9 cellular contexts compared by ENCODE assay signal in genomic region chr16:46961373-46962353, GRCh38.
DNase-seq lines count a peak whose midpoint lies in the region; TF ChIP-seq lines count a peak whose summit lies in the region.
"Had no signal": no experiment of that assay in that cellular context is flagged by ENCODE, and none has a peak within 500 bp of the region (broad histone marks: within the 10 kb centered on the region; RNA-seq: fewer than 3 reads in every experiment).

No MANE protein-coding gene starts in this region.

- H3K4me3 Mint-ChIP-seq in activated naive CD4-positive, alpha-beta T cell treated with anti-CD3 and anti-CD28 coated beads, Interleukin-2, amount 50 U/mL, for 24 hours: peak overlapping the region; percentile 5

- no peaks in the 10 kb centered on the region for H3K27me3 ChIP-seq in HUES6 (ENCODE audit: control insufficient read depth, insufficient read depth, low read length)
- H3K27me3 ChIP-seq in neutrophil: no peaks in the 10 kb centered on the region
- H3K27me3 ChIP-seq: pancreas had no signal

- H3K4me1 ChIP-seq in HUES6 (ENCODE audit: control insufficient read depth, insufficient read depth, low read length) (peaks cover 11% of the 10 kb centered on the region), neutrophil (ENCODE audit: control insufficient read depth in 1 of 2, insufficient read depth in 1 of 2, low read depth in 1 of 2, low read length in 1 of 2) (peaks cover 17 to 18% of the 10 kb centered on the region in 2 experiments)
- H3K4me1 ChIP-seq: pancreas had no signal

- H3K9me3 ChIP-seq in HUES6 (ENCODE audit: control insufficient read depth, insufficient read depth, low read depth, low read length) (no peaks in the 10 kb centered on the region), neutrophil (no peaks in the 10 kb centered on the region)
- H3K9me3 ChIP-seq: pancreas had no signal

- no peak overlapping the region for H3K4me3 ChIP-seq in GM12865 (ENCODE audit: low read depth, low read length)
- H3K4me3 ChIP-seq in HUES6 (ENCODE audit: low read depth, low read length): no peak overlapping the region
- peak overlapping the region; percentile 2 to 5 for H3K4me3 ChIP-seq in neutrophil (ENCODE audit: low read depth in 1 of 2, low read length in 1 of 2)
- H3K4me3 ChIP-seq: pancreas had no signal

- H3K36me3 ChIP-seq in HUES6 (ENCODE audit: control insufficient read depth, insufficient read depth, low read length) (peaks cover 96% of the 10 kb centered on the region), neutrophil (peaks cover 83% of the 10 kb centered on the region)

- peak overlapping the region; percentile 76 for H3K27ac Mint-ChIP-seq in activated naive CD4-positive, alpha-beta T cell treated with anti-CD3 and anti-CD28 coated beads, Interleukin-2, amount 50 U/mL, for 24 hours

- TF ChIP-seq CTCF in GM12865 (IDR thresholded peaks at IDR 0.05; ENCODE audit: insufficient read depth, low read depth, low read length, missing control alignments) (no peak), neutrophil (IDR thresholded peaks at IDR 0.05) (no peak)

- H3K27ac ChIP-seq in HUES6 (ENCODE audit: low read depth, low read length) (peak overlapping the region; percentile 81; the same call in 1 of the 2 replicates), neutrophil (peak overlapping the region; percentile 86)
- H3K27ac ChIP-seq: pancreas had no signal

- no peak overlapping the region for H3K9ac ChIP-seq in HUES6 (ENCODE audit: low read length)

- H3K4me1 Mint-ChIP-seq in activated naive CD4-positive, alpha-beta T cell treated with anti-CD3 and anti-CD28 coated beads, Interleukin-2, amount 50 U/mL, for 24 hours: peaks cover 35% of the 10 kb centered on the region

- H3K36me3 Mint-ChIP-seq in activated naive CD4-positive, alpha-beta T cell treated with anti-CD3 and anti-CD28 coated beads, Interleukin-2, amount 50 U/mL, for 24 hours: peaks cover 21% of the 10 kb centered on the region

- peak; percentile 32 for DNase-seq in GM12865 (ENCODE audit: low read depth)
- DNase-seq in DMS 273 (lab: John Stamatoyannopoulos, UW; ENCODE audit: unreplicated experiment): no peak
- no peak for DNase-seq in T-helper 9 cell
- DNase-seq in NCI-H2227 treated with DMSO at 0.1 percent for 48 hours (lab: John Stamatoyannopoulos, UW): no peak
- no peak for DNase-seq in COLO829 (ENCODE audit: low spot score)
- DNase-seq: pancreas had no signal

- H3K27me3 Mint-ChIP-seq in activated naive CD4-positive, alpha-beta T cell treated with anti-CD3 and anti-CD28 coated beads, Interleukin-2, amount 50 U/mL, for 24 hours: no peaks in the 10 kb centered on the region

- H3K9me3 Mint-ChIP-seq in activated naive CD4-positive, alpha-beta T cell treated with anti-CD3 and anti-CD28 coated beads, Interleukin-2, amount 50 U/mL, for 24 hours: no peaks in the 10 kb centered on the region

Comparison
In these comparisons a context has a peak if more than half of its experiments do, and no peak if none do; other contexts are left out.
1. H3K4me3 ChIP-seq: peak in neutrophil (2 of 2); none in GM12865 (single experiment) and HUES6 (single experiment).